1 cellular context compared by ENCODE assay signal in the genomic region with DNA sequence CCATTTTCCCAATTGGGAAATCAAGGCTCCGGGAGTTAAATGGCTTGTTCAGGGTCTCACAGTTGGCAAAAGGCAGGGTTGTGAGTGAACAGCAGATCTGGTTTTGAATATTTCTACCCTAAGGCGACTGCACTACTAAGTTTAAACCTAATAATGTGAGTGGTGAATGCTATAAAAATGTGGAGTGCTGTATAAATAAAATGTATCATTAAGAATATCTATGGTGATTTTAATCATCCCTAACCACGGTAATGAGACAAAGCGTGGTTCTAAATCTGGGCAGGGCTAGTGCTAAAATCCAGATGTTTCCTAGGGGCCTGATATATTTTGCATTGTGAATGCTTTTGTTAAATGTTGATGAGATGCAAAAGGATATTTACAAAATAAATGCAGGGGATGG.
TF ChIP-seq lines count a peak whose summit lies in the region.

No MANE protein-coding gene starts in this region.

TF ChIP-seq in H1, 55 proteins besides CTCF, POLR2A, EP300 and RAD21:
- no peak for TF ChIP-seq SAP30 (IDR thresholded peaks at IDR 0.05; ENCODE audit: insufficient read depth, insufficient replicate concordance, low read length)
- no peak for TF ChIP-seq CHD1 (IDR thresholded peaks at IDR 0.05; ENCODE audit: low read depth, low read length)
- TF ChIP-seq, protein P1, sequence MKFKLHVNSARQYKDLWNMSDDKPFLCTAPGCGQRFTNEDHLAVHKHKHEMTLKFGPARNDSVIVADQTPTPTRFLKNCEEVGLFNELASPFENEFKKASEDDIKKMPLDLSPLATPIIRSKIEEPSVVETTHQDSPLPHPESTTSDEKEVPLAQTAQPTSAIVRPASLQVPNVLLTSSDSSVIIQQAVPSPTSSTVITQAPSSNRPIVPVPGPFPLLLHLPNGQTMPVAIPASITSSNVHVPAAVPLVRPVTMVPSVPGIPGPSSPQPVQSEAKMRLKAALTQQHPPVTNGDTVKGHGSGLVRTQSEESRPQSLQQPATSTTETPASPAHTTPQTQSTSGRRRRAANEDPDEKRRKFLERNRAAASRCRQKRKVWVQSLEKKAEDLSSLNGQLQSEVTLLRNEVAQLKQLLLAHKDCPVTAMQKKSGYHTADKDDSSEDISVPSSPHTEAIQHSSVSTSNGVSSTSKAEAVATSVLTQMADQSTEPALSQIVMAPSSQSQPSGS (IDR thresholded peaks at IDR 0.05; ENCODE audit: low read length) = no peak
- TF ChIP-seq, protein P2, sequence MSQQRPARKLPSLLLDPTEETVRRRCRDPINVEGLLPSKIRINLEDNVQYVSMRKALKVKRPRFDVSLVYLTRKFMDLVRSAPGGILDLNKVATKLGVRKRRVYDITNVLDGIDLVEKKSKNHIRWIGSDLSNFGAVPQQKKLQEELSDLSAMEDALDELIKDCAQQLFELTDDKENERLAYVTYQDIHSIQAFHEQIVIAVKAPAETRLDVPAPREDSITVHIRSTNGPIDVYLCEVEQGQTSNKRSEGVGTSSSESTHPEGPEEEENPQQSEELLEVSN (IDR thresholded peaks at IDR 0.05) = no peak
- TF ChIP-seq SUZ12 (IDR thresholded peaks at IDR 0.05; ENCODE audit: low read length) = no peak
TF ChIP-seq in H1: peak in this region for 0.
